ENCODE assay signal across 1 cellular context in genomic region chr7:30276203-30276900, GRCh38.
TF ChIP-seq lines count a peak whose summit lies in the region.

No MANE protein-coding gene starts in this region.

TF ChIP-seq in HepG2, 621 proteins besides CTCF, POLR2A, EP300 and RAD21 (continued from another document):
- TF ChIP-seq HIC2 (CRISPR knock-in tag; IDR thresholded peaks at IDR 0.05; ENCODE audit: low read depth) (no peak), ATF1 (CRISPR knock-in tag; IDR thresholded peaks at IDR 0.05) (no peak), SRY (CRISPR knock-in tag; IDR thresholded peaks at IDR 0.05) (no peak), SALL1 (CRISPR knock-in tag; IDR thresholded peaks at IDR 0.05) (no peak), ZNF337 (CRISPR knock-in tag; IDR thresholded peaks at IDR 0.05; ENCODE audit: borderline replicate concordance, low read depth) (no peak), ZSCAN12 (CRISPR knock-in tag; IDR thresholded peaks at IDR 0.05) (no peak), ZBTB46 (CRISPR knock-in tag; IDR thresholded peaks at IDR 0.05; ENCODE audit: borderline replicate concordance) (no peak), ZNF790 (CRISPR knock-in tag; IDR thresholded peaks at IDR 0.05; ENCODE audit: borderline replicate concordance) (no peak), ZNF30 (CRISPR knock-in tag; IDR thresholded peaks at IDR 0.05) (no peak), TOPORS (CRISPR knock-in tag; IDR thresholded peaks at IDR 0.05) (no peak), SRSF4 (IDR thresholded peaks at IDR 0.05; ENCODE audit: low read depth, low read length, poor library complexity, severe bottlenecking) (no peak), ZNF713 (CRISPR knock-in tag; IDR thresholded peaks at IDR 0.05) (no peak), FOSL2 (CRISPR knock-in tag; IDR thresholded peaks at IDR 0.05) (no peak), TEAD3 (CRISPR knock-in tag; optimal IDR thresholded peaks at IDR 0.05; ENCODE audit: borderline replicate concordance) (peak; percentile 39), LCORL (IDR thresholded peaks at IDR 0.05) (no peak), LCORL (CRISPR knock-in tag; IDR thresholded peaks at IDR 0.05) (no peak), SAFB2 (CRISPR knock-in tag; IDR thresholded peaks at IDR 0.05; ENCODE audit: borderline replicate concordance, low read depth) (no peak), HOXA5 (CRISPR knock-in tag; IDR thresholded peaks at IDR 0.05) (no peak)
- TF ChIP-seq, protein P1, sequence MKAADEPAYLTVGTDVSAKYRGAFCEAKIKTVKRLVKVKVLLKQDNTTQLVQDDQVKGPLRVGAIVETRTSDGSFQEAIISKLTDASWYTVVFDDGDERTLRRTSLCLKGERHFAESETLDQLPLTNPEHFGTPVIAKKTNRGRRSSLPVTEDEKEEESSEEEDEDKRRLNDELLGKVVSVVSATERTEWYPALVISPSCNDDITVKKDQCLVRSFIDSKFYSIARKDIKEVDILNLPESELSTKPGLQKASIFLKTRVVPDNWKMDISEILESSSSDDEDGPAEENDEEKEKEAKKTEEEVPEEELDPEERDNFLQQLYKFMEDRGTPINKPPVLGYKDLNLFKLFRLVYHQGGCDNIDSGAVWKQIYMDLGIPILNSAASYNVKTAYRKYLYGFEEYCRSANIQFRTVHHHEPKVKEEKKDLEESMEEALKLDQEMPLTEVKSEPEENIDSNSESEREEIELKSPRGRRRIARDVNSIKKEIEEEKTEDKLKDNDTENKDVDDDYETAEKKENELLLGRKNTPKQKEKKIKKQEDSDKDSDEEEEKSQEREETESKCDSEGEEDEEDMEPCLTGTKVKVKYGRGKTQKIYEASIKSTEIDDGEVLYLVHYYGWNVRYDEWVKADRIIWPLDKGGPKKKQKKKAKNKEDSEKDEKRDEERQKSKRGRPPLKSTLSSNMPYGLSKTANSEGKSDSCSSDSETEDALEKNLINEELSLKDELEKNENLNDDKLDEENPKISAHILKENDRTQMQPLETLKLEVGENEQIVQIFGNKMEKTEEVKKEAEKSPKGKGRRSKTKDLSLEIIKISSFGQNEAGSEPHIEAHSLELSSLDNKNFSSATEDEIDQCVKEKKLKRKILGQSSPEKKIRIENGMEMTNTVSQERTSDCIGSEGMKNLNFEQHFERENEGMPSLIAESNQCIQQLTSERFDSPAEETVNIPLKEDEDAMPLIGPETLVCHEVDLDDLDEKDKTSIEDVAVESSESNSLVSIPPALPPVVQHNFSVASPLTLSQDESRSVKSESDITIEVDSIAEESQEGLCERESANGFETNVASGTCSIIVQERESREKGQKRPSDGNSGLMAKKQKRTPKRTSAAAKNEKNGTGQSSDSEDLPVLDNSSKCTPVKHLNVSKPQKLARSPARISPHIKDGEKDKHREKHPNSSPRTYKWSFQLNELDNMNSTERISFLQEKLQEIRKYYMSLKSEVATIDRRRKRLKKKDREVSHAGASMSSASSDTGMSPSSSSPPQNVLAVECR (CRISPR knock-in tag; IDR thresholded peaks at IDR 0.05; ENCODE audit: borderline replicate concordance): no peak
- TF ChIP-seq, protein P2, sequence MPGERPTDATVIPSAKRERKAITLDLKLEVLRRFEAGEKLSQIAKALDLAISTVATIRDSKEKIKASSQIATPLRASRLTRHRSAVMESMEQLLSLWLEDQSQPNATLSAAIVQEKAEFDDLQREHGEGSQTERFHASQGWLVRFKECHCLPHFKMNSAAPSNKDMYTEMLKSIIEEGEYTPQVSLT (CRISPR knock-in tag; IDR thresholded peaks at IDR 0.05; ENCODE audit: borderline replicate concordance, low read depth): no peak
